12 cellular contexts compared by ENCODE assay signal in the genomic region with DNA sequence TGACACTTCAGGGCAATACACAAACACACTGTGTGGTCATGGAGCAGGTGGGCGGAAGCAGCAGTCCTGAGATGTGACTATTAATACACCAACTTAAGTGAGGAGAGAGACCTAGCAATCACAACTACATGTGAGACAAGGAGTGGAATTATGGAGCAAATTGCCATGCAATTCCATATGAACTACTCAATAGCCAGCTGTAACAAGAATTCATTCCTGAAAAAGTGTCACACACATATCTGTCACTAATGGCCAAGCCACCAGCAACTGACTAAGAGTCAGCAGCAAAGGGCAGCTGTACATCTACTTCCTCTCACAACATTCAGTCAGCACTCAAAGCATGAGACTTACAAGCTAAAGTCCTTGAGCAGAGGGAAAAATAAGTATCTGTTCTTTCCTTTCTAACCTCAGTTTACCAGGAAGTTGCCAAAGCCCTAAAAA. TPM values are rescaled to one million over a fixed set of nuclear protein-coding genes. Genes with fewer than 3 reads are reported as not detected.
A peak's percentile ranks its signal among the peaks of the same experiment; 100 is the strongest.
DNase-seq lines count a peak whose midpoint lies in the region; ATAC-seq and TF ChIP-seq lines count a peak whose summit lies in the region.
"Had no signal": no experiment of that assay in that cellular context is flagged by ENCODE, and none has a peak within 500 bp of the region (broad histone marks: within the 10 kb centered on the region; RNA-seq: fewer than 3 reads in every experiment).

No MANE protein-coding gene starts in this region.

- H3K27ac ChIP-seq in right cardiac atrium (ENCODE audit: low read length): no peak overlapping the region
- H3K27ac ChIP-seq: C4-2B had no signal

- H3K4me1 ChIP-seq in right cardiac atrium (ENCODE audit: control insufficient read depth, insufficient read depth, low read length) (peaks cover 15% of the 10 kb centered on the region), mucosa of descending colon (ENCODE audit: low read depth) (peaks cover 67% of the 10 kb centered on the region)

- H3K9me3 Mint-ChIP-seq in activated CD4-positive, alpha-beta T cell treated with anti-CD3 and anti-CD28 coated beads, Interleukin-2, amount 10 ng/mL, durations not matched to agents 7 days and 5 days: peaks cover 5% of the 10 kb centered on the region

- CTCF ChIA-PET in activated CD4-positive, alpha-beta T cell treated with anti-CD3 and anti-CD28 coated beads, Interleukin-2, amount 10 ng/mL, durations not matched to agents 7 days and 5 days (lab: Charles Lee): interaction anchor here (0.5 to 1.5 kb wide), 6 partner anchors 8 to 407 kb away, joined by 3 to 11 read pairs (median 4); no protein-coding TSS in a partner anchor

- no peaks in the 10 kb centered on the region for H3K36me3 ChIP-seq in mucosa of descending colon (ENCODE audit: low read depth)
- H3K36me3 ChIP-seq: pancreas had no signal

- H3K4me3 ChIP-seq in right cardiac atrium (ENCODE audit: low read length) (no peak overlapping the region), mucosa of descending colon (no peak overlapping the region)
- H3K4me3 ChIP-seq: pancreas had no signal

- POLR2A ChIA-PET in activated CD4-positive, alpha-beta T cell treated with anti-CD3 and anti-CD28 coated beads, Interleukin-2, amount 10 ng/mL, durations not matched to agents 7 days and 5 days (lab: Charles Lee): no interaction called here

- H3K27me3 Mint-ChIP-seq in T-helper 17 cell: no peaks in the 10 kb centered on the region
- H3K27me3 Mint-ChIP-seq in activated CD4-positive, alpha-beta T cell treated with anti-CD3 and anti-CD28 coated beads, Interleukin-2, amount 10 ng/mL, durations not matched to agents 7 days and 5 days: no peaks in the 10 kb centered on the region

- H3K27me3 ChIP-seq in right cardiac atrium (ENCODE audit: control insufficient read depth, insufficient read depth): no peaks in the 10 kb centered on the region
- H3K27me3 ChIP-seq: pancreas had no signal

- TF ChIP-seq CTCF in mucosa of descending colon (IDR thresholded peaks at IDR 0.05): no peak

- 79% methylated on average over 1 of the region's 1 CpG for WGBS in right cardiac atrium

- H3K9me3 ChIP-seq in right cardiac atrium (ENCODE audit: control insufficient read depth, low read length) (no peaks in the 10 kb centered on the region), T-helper 17 cell (ENCODE audit: control insufficient read depth, low read length, poor library complexity, severe bottlenecking) (no peaks in the 10 kb centered on the region), mucosa of descending colon (no peaks in the 10 kb centered on the region)
- H3K9me3 ChIP-seq: pancreas had no signal

- no peak for DNase-seq in left ventricle myocardium superior
- no peak for DNase-seq in right cardiac atrium
- DNase-seq in T-helper 17 cell: no peak
- no peak for DNase-seq in mucosa of descending colon
- no peak for DNase-seq in sciatic nerve (ENCODE audit: low spot score)
- no peak for DNase-seq in DMS79 treated with DMSO at 0.1 percent for 48 hours (lab: John Stamatoyannopoulos, UW)
- DNase-seq in activated CD4-positive, alpha-beta T cell treated with anti-CD3 and anti-CD28 coated beads, Interleukin-2, amount 10 ng/mL, durations not matched to agents 7 days and 5 days: no peak
- DNase-seq: activated naive CD4-positive, alpha-beta T cell treated with Interleukin-2 at 50 U/mL for 16 hours; NCI-H1092 treated with DMSO at 0.1 percent for 48 hours; pancreas had no signal

- peak overlapping the region; percentile 47 for H3K4me3 Mint-ChIP-seq in T-helper 17 cell
- no peak overlapping the region for H3K4me3 Mint-ChIP-seq in activated CD4-positive, alpha-beta T cell treated with anti-CD3 and anti-CD28 coated beads, Interleukin-2, amount 10 ng/mL, durations not matched to agents 7 days and 5 days

- ATAC-seq in left ventricle myocardium superior (peak; percentile 7), right cardiac atrium (no peak), T-helper 17 cell (no peak), mucosa of descending colon (peak; percentile 40), HG03565 (IDR thresholded peaks at IDR 0.05; ENCODE audit: unreplicated experiment) (no peak), sciatic nerve (no peak)

- H3K4me1 Mint-ChIP-seq in T-helper 17 cell: peaks cover 42% of the 10 kb centered on the region
- H3K4me1 Mint-ChIP-seq in activated CD4-positive, alpha-beta T cell treated with anti-CD3 and anti-CD28 coated beads, Interleukin-2, amount 10 ng/mL, durations not matched to agents 7 days and 5 days: peaks cover 58% of the 10 kb centered on the region

- intact Hi-C loops in left ventricle myocardium superior (cut with micrococcal nuclease) (loop anchor here (10.0 kb wide), 1 partner anchor 46 kb away; no protein-coding TSS in a partner anchor), right cardiac atrium (cut with DNase I) (loop anchor here in 2 of 4 donors (10.0 kb wide), 2 partner anchors 46 to 66 kb away; no protein-coding TSS in a partner anchor), mucosa of descending colon (cut with DNase I, micrococcal nuclease) (no loop called here), sciatic nerve (cut with DNase I) (no loop called here)

- H3K36me3 Mint-ChIP-seq in T-helper 17 cell (ENCODE audit: low read depth): no peaks in the 10 kb centered on the region
- peaks cover 36% of the 10 kb centered on the region for H3K36me3 Mint-ChIP-seq in activated CD4-positive, alpha-beta T cell treated with anti-CD3 and anti-CD28 coated beads, Interleukin-2, amount 10 ng/mL, durations not matched to agents 7 days and 5 days (ENCODE audit: low read depth)

- no peak overlapping the region for H3K27ac Mint-ChIP-seq in T-helper 17 cell
- H3K27ac Mint-ChIP-seq in activated CD4-positive, alpha-beta T cell treated with anti-CD3 and anti-CD28 coated beads, Interleukin-2, amount 10 ng/mL, durations not matched to agents 7 days and 5 days: no peak overlapping the region

RNA-seq across cellular contexts. Expression of a gene that starts 46.2 kb away (rescaled TPM):
- total RNA-seq in left ventricle myocardium superior: 0.12 TPM
- 1 to 10 TPM in 1 of 4 donors, under 1 TPM in 3; 0.46 to 3.3 (median 0.68) TPM for total RNA-seq in right cardiac atrium
- 1.7 TPM for polyA plus RNA-seq in right cardiac atrium
- under 1 TPM in 1 of 2 donors, not detected in 1; 0.30 TPM for total RNA-seq in T-helper 17 cell
- total RNA-seq in mucosa of descending colon: under 1 TPM in 1 of 3 donors, not detected in 2; 0.14 TPM
- 0.71 TPM for total RNA-seq in sciatic nerve
- total RNA-seq in activated CD4-positive, alpha-beta T cell treated with anti-CD3 and anti-CD28 coated beads, Interleukin-2, amount 10 ng/mL, durations not matched to agents 7 days and 5 days: under 1 TPM in 1 of 2 experiments, not detected in 1; 0.21 TPM

RNA-seq across cellular contexts. Expression of a gene that starts 51.3 kb away (rescaled TPM):
- total RNA-seq in left ventricle myocardium superior: 59.1 TPM
- 10 to 100 TPM; 64.4 to 77.9 (median 71.5) TPM for total RNA-seq in right cardiac atrium
- 22.1 TPM for polyA plus RNA-seq in right cardiac atrium
- 100 to 1,000 TPM; 124 to 144 TPM for total RNA-seq in T-helper 17 cell
- total RNA-seq in mucosa of descending colon: 100 to 1,000 TPM; 131 to 159 (median 134) TPM
- 183 TPM for total RNA-seq in sciatic nerve
- total RNA-seq in activated CD4-positive, alpha-beta T cell treated with anti-CD3 and anti-CD28 coated beads, Interleukin-2, amount 10 ng/mL, durations not matched to agents 7 days and 5 days: 100 to 1,000 TPM; 137 to 143 TPM

RNA-seq across cellular contexts. Expression of a gene that starts 55.5 kb away (rescaled TPM):
- total RNA-seq in left ventricle myocardium superior: not detected
- total RNA-seq in right cardiac atrium: not detected
- not detected for polyA plus RNA-seq in right cardiac atrium
- total RNA-seq in T-helper 17 cell: not detected
- 1 to 10 TPM in 1 of 3 donors, under 1 TPM in 2; 0.29 to 1.3 (median 0.51) TPM for total RNA-seq in mucosa of descending colon
- not detected for total RNA-seq in sciatic nerve
- not detected for total RNA-seq in activated CD4-positive, alpha-beta T cell treated with anti-CD3 and anti-CD28 coated beads, Interleukin-2, amount 10 ng/mL, durations not matched to agents 7 days and 5 days

Comparison
In these comparisons a context has a peak if more than half of its experiments do, and no peak if none do; other contexts are left out.
1. ATAC-seq: peak in left ventricle myocardium superior (single experiment) and mucosa of descending colon (single experiment); none in right cardiac atrium (0 of 2), T-helper 17 cell (single experiment), HG03565 (single experiment) and sciatic nerve (single experiment).